Comparison of ENCODE assay signal across 8 cellular contexts in genomic region chr13:21603531-21604448, GRCh38.
DNase-seq lines count a peak whose midpoint lies in the region; TF ChIP-seq lines count a peak whose summit lies in the region.

Gene MICU2, minus strand, starts transcription at chr13:21604170. Its CDS starts 22 bp downstream, at chr13:21604148.

- no peaks in the 10 kb centered on the region for H3K9me3 ChIP-seq in SK-N-MC (ENCODE audit: low read depth, low read length)

- peak within 1 kb of the TSS; percentile 96 for H3K9ac ChIP-seq in SK-N-MC (ENCODE audit: insufficient read length)

- H3K4me3 ChIP-seq in SK-N-MC: peak within 1 kb of the TSS; percentile 89

- POLR2A ChIA-PET in HEK293T (lab: Yijun Ruan, JAX): interaction anchor here (0.7 to 2.1 kb wide), 17 partner anchors 8 to 305 kb away, joined by 3 to 11 read pairs (median 4); no protein-coding TSS in a partner anchor

- peak within 1 kb of the TSS; percentile 93 for H3K27ac ChIP-seq in SK-N-MC

- CTCF ChIA-PET in HEK293T (lab: Yijun Ruan, JAX): interaction anchor here (0.6 kb wide), 1 partner anchor 67 kb away, joined by 7 read pairs; the partner anchor contains the start of gene FGF9

- peaks cover 7% of the 10 kb centered on the region; the same call in 1 of the 2 replicates for H3K36me3 ChIP-seq in SK-N-MC (ENCODE audit: insufficient read depth, low read length)

- DNase-seq in GM03348 (ENCODE audit: low spot score) (peak; percentile 97), HEK293T (ENCODE audit: extremely low spot score) (peak; percentile 81), MV-4-11 (lab: John Stamatoyannopoulos, UW) (peak; percentile 90), SK-N-MC (ENCODE audit: low read depth, low spot score) (no peak), germinal center (ENCODE audit: low spot score) (peak; percentile 92), non-pigmented ciliary epithelial cell (ENCODE audit: low read depth) (peak; percentile 86), superior temporal gyrus (ENCODE audit: extremely low spot score) (peak; percentile 92)
- peak; percentile 96 for DNase-seq in activated naive CD4-positive, alpha-beta T cell treated with anti-CD3 and anti-CD28 coated beads, Interleukin-2, amount 50 U/mL, for 16 hours

TF ChIP-seq in HEK293T, 16 proteins besides CTCF, POLR2A, EP300 and RAD21:
- TF ChIP-seq PKNOX1 (IDR thresholded peaks at IDR 0.05): no peak
- peak; percentile 84 for TF ChIP-seq L3MBTL2 (conservative IDR thresholded peaks at IDR 0.05)
- peak; percentile 89 for TF ChIP-seq ELF4 (IDR thresholded peaks at IDR 0.05)
